ENCODE assay signal across 35 cellular contexts in genomic region chr14:37165794-37166193, GRCh38. TPM values are rescaled to one million over a fixed set of nuclear protein-coding genes. Genes with fewer than 3 reads are reported as not detected.
"Had no signal": no experiment of that assay in that cellular context is flagged by ENCODE, and none has a peak within 500 bp of the region (broad histone marks: within the 10 kb centered on the region; RNA-seq: fewer than 3 reads in every experiment).

No MANE protein-coding gene starts in this region.

- FAIRE-seq: astrocyte, colon had no signal

- H3K9me3 ChIP-seq: adrenal gland, ascending aorta, body of pancreas, breast epithelium had no signal

- H3K4me3 ChIP-seq: adrenal gland, ascending aorta, body of pancreas, breast epithelium, cardiac muscle cell had no signal

- ATAC-seq: activated naive CD4-positive, alpha-beta T cell treated with anti-CD3 and anti-CD28 coated beads, Interleukin-2, amount 50 U/mL, for 72 hours; activated naive CD8-positive, alpha-beta T cell treated with anti-CD3 and anti-CD28 coated beads, Interleukin-2, amount 50 U/mL, for 24 hours; activated T-cell treated with anti-CD3 and anti-CD28 coated beads, Interleukin-2, amount 50 U/mL, for 4 hours; activated T-cell treated with anti-CD3 and anti-CD28 coated beads, Interleukin-2, amount 50 U/mL, for 72 hours; activated T-helper 17 cell treated with anti-CD3 and anti-CD28 coated beads, Interleukin-2, amount 50 U/mL, for 72 hours; body of pancreas had no signal

- DNase-seq: activated effector memory CD4-positive, alpha-beta T cell treated with anti-CD3 and anti-CD28 coated beads, Interleukin-2, amount 50 U/mL, for 16 hours; activated effector memory CD4-positive, alpha-beta T cell treated with Interleukin-2 at 50 U/mL for 16 hours; activated gamma-delta T cell; activated gamma-delta T cell treated with Interleukin-2 at 50 U/mL for 16 hours; activated naive CD4-positive, alpha-beta T cell; activated naive CD4-positive, alpha-beta T cell treated with anti-CD3 and anti-CD28 coated beads for 36 hours; activated naive CD4-positive, alpha-beta T cell treated with anti-CD3 and anti-CD28 coated beads, Interleukin-2, amount 10 ng/mL, durations not matched to agents 7 days and 5 days; activated naive CD4-positive, alpha-beta T cell treated with anti-CD3 and anti-CD28 coated beads, Interleukin-2, amount 50 U/mL, for 16 hours; activated naive CD4-positive, alpha-beta T cell treated with Interleukin-2 at 50 U/mL for 16 hours; activated naive CD8-positive, alpha-beta T cell treated with anti-CD3 and anti-CD28 coated beads for 36 hours; activated naive CD8-positive, alpha-beta T cell treated with anti-CD3 and anti-CD28 coated beads, Interleukin-2, amount 10 ng/mL, durations not matched to agents 7 days and 5 days; activated naive CD8-positive, alpha-beta T cell treated with anti-CD3 and anti-CD28 coated beads, Interleukin-2, amount 50 U/mL, for 24 hours; activated T-cell treated with anti-CD3 and anti-CD28 coated beads, Interleukin-2, amount 50 U/mL, for 24 hours; activated T-cell treated with anti-CD3 and anti-CD28 coated beads, Interleukin-2, amount 50 U/mL, for 4 hours; activated T-cell treated with anti-CD3 and anti-CD28 coated beads, Interleukin-2, amount 50 U/mL, for 48 hours; activated T-cell treated with anti-CD3 and anti-CD28 coated beads, Interleukin-2, amount 50 U/mL, for 72 hours; adrenal gland; amniotic stem cell; amygdala; anterior cingulate cortex; aorta; body of pancreas; brain microvascular endothelial cell; caudate nucleus; central memory CD4-positive, alpha-beta T cell; cerebellar nuclear complex had no signal

- H3K27me3 ChIP-seq: adrenal gland, ascending aorta, body of pancreas, brain microvascular endothelial cell, breast epithelium, cardiac muscle cell had no signal

- H3K4me1 ChIP-seq: adrenal gland, ascending aorta, breast epithelium had no signal

- H3K27ac ChIP-seq: adrenal gland, ascending aorta, body of pancreas, brain microvascular endothelial cell, breast epithelium, cardiac muscle cell had no signal

- H3K36me3 ChIP-seq: adrenal gland, ascending aorta, brain microvascular endothelial cell, breast epithelium, cardiac muscle cell had no signal

RNA-seq across cellular contexts. Expression of gene SLC25A21, which starts 6.6 kb away (rescaled TPM):
- total RNA-seq: activated naive CD4-positive, alpha-beta T cell treated with anti-CD3 and anti-CD28 coated beads for 36 hours; activated naive CD4-positive, alpha-beta T cell treated with anti-CD3 and anti-CD28 coated beads, Interleukin-2, amount 50 U/mL, for 72 hours; activated naive CD8-positive, alpha-beta T cell treated with anti-CD3 and anti-CD28 coated beads for 36 hours; activated naive CD8-positive, alpha-beta T cell treated with anti-CD3 and anti-CD28 coated beads, Interleukin-2, amount 10 ng/mL, durations not matched to agents 7 days and 5 days; activated T-cell treated with anti-CD3 and anti-CD28 coated beads, Interleukin-2, amount 50 U/mL, for 4 hours; activated T-cell treated with anti-CD3 and anti-CD28 coated beads, Interleukin-2, amount 50 U/mL, for 72 hours; activated T-helper 1 cell treated with anti-CD3 and anti-CD28 coated beads, Interleukin-12 subunit alpha, Interleukin-12 subunit beta, Interleukin-2, Interleukin-4 antibody, amounts not matched to agents 30 ng/mL and 10 ng/mL and 1 ng/mL, durations not matched to agents 14 hours and 24 hours and 36 hours; activated T-helper 17 cell treated with anti-CD3 and anti-CD28 coated beads, Interleukin-2, amount 50 U/mL, for 72 hours; activated T-helper 2 cell treated with anti-CD3 and anti-CD28 coated beads, Interferon-gamma antibody, Interleukin-2, Interleukin-4, amounts not matched to agents 10 μg/mL and 5 μg/mL and 100 μg/mL, durations not matched to agents 14 hours and 24 hours and 36 hours; ascending aorta; body of pancreas had no signal

RNA-seq across cellular contexts. Expression of gene MIPOL1, which starts 31.9 kb away (rescaled TPM):
- total RNA-seq: activated naive CD8-positive, alpha-beta T cell treated with anti-CD3 and anti-CD28 coated beads for 36 hours; activated naive CD8-positive, alpha-beta T cell treated with anti-CD3 and anti-CD28 coated beads, Interleukin-2, amount 10 ng/mL, durations not matched to agents 7 days and 5 days; activated T-helper 1 cell treated with anti-CD3 and anti-CD28 coated beads, Interleukin-12 subunit alpha, Interleukin-12 subunit beta, Interleukin-2, Interleukin-4 antibody, amounts not matched to agents 30 ng/mL and 10 ng/mL and 1 ng/mL, durations not matched to agents 14 hours and 24 hours and 36 hours; activated T-helper 2 cell treated with anti-CD3 and anti-CD28 coated beads, Interferon-gamma antibody, Interleukin-2, Interleukin-4, amounts not matched to agents 10 μg/mL and 5 μg/mL and 100 μg/mL, durations not matched to agents 14 hours and 24 hours and 36 hours had no signal
